Comparison of ENCODE assay signal across 15 cellular contexts in the genomic region with DNA sequence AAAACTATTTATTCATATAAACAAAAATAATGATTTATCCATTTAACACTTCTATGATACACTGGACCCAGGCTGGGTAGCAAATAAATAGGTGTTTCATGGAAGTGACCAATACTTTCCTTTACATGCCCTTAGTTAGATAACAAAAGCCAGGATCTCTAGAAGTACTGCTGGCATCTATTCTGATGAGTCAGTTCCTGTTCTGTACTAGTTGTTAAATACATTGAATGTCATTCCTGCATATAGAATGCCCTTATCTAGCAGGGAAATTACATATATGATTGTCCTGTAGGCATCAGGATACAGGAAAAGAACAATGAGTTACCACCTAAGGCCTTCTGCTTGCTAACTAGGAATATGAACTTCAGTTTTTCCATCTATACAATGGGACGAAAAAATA.
A peak's percentile ranks its signal among the peaks of the same experiment; 100 is the strongest.
DNase-seq lines count a peak whose midpoint lies in the region; ATAC-seq, FAIRE-seq and TF ChIP-seq lines count a peak whose summit lies in the region.
"Had no signal": no experiment of that assay in that cellular context is flagged by ENCODE, and none has a peak within 500 bp of the region (broad histone marks: within the 10 kb centered on the region; RNA-seq: fewer than 3 reads in every experiment).

No MANE protein-coding gene starts in this region.

- H3K4me1 ChIP-seq in breast epithelium (no peaks in the 10 kb centered on the region), HAP-1 (no peaks in the 10 kb centered on the region)
- H3K4me1 ChIP-seq: BLaER1 treated with 17β-estradiol and CSF1 and Interleukin-3, amounts not matched to agents 10 nM and 100 nM had no signal

- H3K27ac ChIP-seq in breast epithelium, result no peak overlapping the region
- H3K27ac ChIP-seq: 22Rv1; BLaER1 treated with 17β-estradiol and CSF1 and Interleukin-3, amounts not matched to agents 10 nM and 100 nM had no signal

- no peak overlapping the region for H3K27ac Mint-ChIP-seq in MCF 10A (ENCODE audit: low read depth, unreplicated experiment)
- H3K27ac Mint-ChIP-seq: IgD-negative memory B cell had no signal

- no peak for FAIRE-seq in bronchial epithelial cell (lab: Jason Lieb, UNC)
- FAIRE-seq: RCC 7860 had no signal

- POLR2A ChIA-PET in MCF 10A (lab: Yijun Ruan, JAX), result no interaction called here

- H3K36me3 ChIP-seq in breast epithelium, result no peaks in the 10 kb centered on the region
- H3K36me3 ChIP-seq in bronchial epithelial cell (ENCODE audit: control insufficient read depth, insufficient read depth, low read length), result no peaks in the 10 kb centered on the region
- H3K36me3 ChIP-seq in HAP-1 (replicated peaks), result no peaks in the 10 kb centered on the region
- H3K36me3 ChIP-seq: BLaER1 treated with 17β-estradiol and CSF1 and Interleukin-3, amounts not matched to agents 10 nM and 100 nM had no signal

- in situ Hi-C loops in HAP-1 (cut with MboI; ENCODE audit: low sequenced_read_pairs), result no loop called here

- H3K4me1 Mint-ChIP-seq in MCF 10A (ENCODE audit: insufficient read depth, unreplicated experiment), result no peaks in the 10 kb centered on the region
- H3K4me1 Mint-ChIP-seq: IgD-negative memory B cell had no signal

- no peaks in the 10 kb centered on the region for H3K9me3 Mint-ChIP-seq in MCF 10A (ENCODE audit: unreplicated experiment)
- H3K9me3 Mint-ChIP-seq: IgD-negative memory B cell had no signal

- H3K4me3 ChIP-seq in breast epithelium (no peak overlapping the region), bronchial epithelial cell (ENCODE audit: low read depth, low read length) (no peak overlapping the region), foreskin fibroblast (ENCODE audit: low read depth in 1 of 2, low read length in 2 of 2) (no peak overlapping the region), HAP-1 (no peak overlapping the region)
- H3K4me3 ChIP-seq: BLaER1 treated with 17β-estradiol and CSF1 and Interleukin-3, amounts not matched to agents 10 nM and 100 nM had no signal

- ATAC-seq in HG02852 (IDR thresholded peaks at IDR 0.05; ENCODE audit: unreplicated experiment) (no peak), HG02870 (IDR thresholded peaks at IDR 0.05; ENCODE audit: unreplicated experiment) (no peak)

- intact Hi-C loops in MCF 10A (cut with micrococcal nuclease) (no loop called here), breast epithelium (cut with DNase I; ENCODE audit: low total_unique reads) (no loop called here)

- no peaks in the 10 kb centered on the region for H3K27me3 ChIP-seq in breast epithelium
- no peaks in the 10 kb centered on the region for H3K27me3 ChIP-seq in bronchial epithelial cell (ENCODE audit: control insufficient read depth, insufficient read depth, low read length)
- no peaks in the 10 kb centered on the region; the same call in 1 of the 2 replicates for H3K27me3 ChIP-seq in HAP-1 (ENCODE audit: low read depth)
- H3K27me3 ChIP-seq: BLaER1 treated with 17β-estradiol and CSF1 and Interleukin-3, amounts not matched to agents 10 nM and 100 nM had no signal

- TF ChIP-seq POLR2A in breast epithelium (IDR thresholded peaks at IDR 0.05), result no peak

- CTCF ChIA-PET in MCF 10A (lab: Yijun Ruan, JAX), result no interaction called here

- no TSS peak for BruUV-seq in MCF 10A (replicated peaks; lab: Mats Ljungman, UMichigan)

- H3K36me3 Mint-ChIP-seq in MCF 10A (ENCODE audit: insufficient read depth, unreplicated experiment), result no peaks in the 10 kb centered on the region
- H3K36me3 Mint-ChIP-seq: IgD-negative memory B cell had no signal

- DNase-seq in MCF 10A (ENCODE audit: unreplicated experiment) (peak; percentile 31), breast epithelium (ENCODE audit: low spot score in 2 of 2) (no peak), bronchial epithelial cell (ENCODE audit: low read depth) (peak; percentile 70), foreskin fibroblast (peak; percentile 1 to 29), HAP-1 (ENCODE audit: low spot score in 2 of 2) (no peak)
- DNase-seq in effector CD4-positive, alpha-beta T cell, result no peak
- DNase-seq: DMS 273 treated with DMSO at 0.1 percent for 48 hours, NCI-H446, SIG-M5 had no signal

- H3K4me3 Mint-ChIP-seq in MCF 10A (ENCODE audit: unreplicated experiment), result no peak overlapping the region
- H3K4me3 Mint-ChIP-seq: IgD-negative memory B cell had no signal

- H3K9me3 ChIP-seq in breast epithelium, result no peaks in the 10 kb centered on the region
- H3K9me3 ChIP-seq in HAP-1, result no peaks in the 10 kb centered on the region
- H3K9me3 ChIP-seq: BLaER1 treated with 17β-estradiol and CSF1 and Interleukin-3, amounts not matched to agents 10 nM and 100 nM had no signal

- H3K27me3 Mint-ChIP-seq in MCF 10A (ENCODE audit: insufficient read depth, unreplicated experiment), result no peaks in the 10 kb centered on the region

- TF ChIP-seq CTCF in MCF 10A (IDR thresholded peaks at IDR 0.05; ENCODE audit: unreplicated experiment), result no peak
- TF ChIP-seq CTCF in breast epithelium (IDR thresholded peaks at IDR 0.05), result no peak
- TF ChIP-seq CTCF in bronchial epithelial cell (IDR thresholded peaks at IDR 0.05; ENCODE audit: insufficient read depth, low read length, severe bottlenecking), result no peak
- no peak for TF ChIP-seq CTCF in foreskin fibroblast (IDR thresholded peaks at IDR 0.05; ENCODE audit: low read depth, low read length)

Comparison
In these comparisons a context has a peak if more than half of its experiments do, and no peak if none do; other contexts are left out.
1. DNase-seq: peak in MCF 10A (single experiment), bronchial epithelial cell (single experiment) and foreskin fibroblast (2 of 2); none in breast epithelium (0 of 2), HAP-1 (0 of 2) and effector CD4-positive, alpha-beta T cell (single experiment).